Comparison of ENCODE assay signal across 1 cellular context in genomic region chr5:124972703-124973102, GRCh38.
TF ChIP-seq lines count a peak whose summit lies in the region.

No MANE protein-coding gene starts in this region.

TF ChIP-seq in H1, 55 proteins besides CTCF, POLR2A, EP300 and RAD21:
- TF ChIP-seq YY1 (IDR thresholded peaks at IDR 0.05; ENCODE audit: low read depth, low read length) (no peak), TAF7 (optimal IDR thresholded peaks at IDR 0.05; ENCODE audit: borderline replicate concordance, low read depth, low read length) (no peak), CTBP2 (IDR thresholded peaks at IDR 0.05; ENCODE audit: borderline replicate concordance, insufficient read depth, insufficient read length, low read length) (no peak), SP1 (IDR thresholded peaks at IDR 0.05; ENCODE audit: low read depth, low read length) (no peak), TEAD4 (IDR thresholded peaks at IDR 0.05; ENCODE audit: low read depth, low read length) (no peak), CHD2 (IDR thresholded peaks at IDR 0.05; ENCODE audit: low read length) (no peak), BCL11A (IDR thresholded peaks at IDR 0.05; ENCODE audit: low read depth in 2 of 2, low read length in 2 of 2) (no peak), MAFK (IDR thresholded peaks at IDR 0.05; ENCODE audit: low read depth, low read length) (no peak), CHD7 (IDR thresholded peaks at IDR 0.05; ENCODE audit: insufficient replicate concordance, low read length) (no peak)
